ENCODE assay signal across 8 cellular contexts in genomic region chr12:51421266-51421884, GRCh38. TPM values are rescaled to one million over a fixed set of nuclear protein-coding genes. Genes with fewer than 3 reads are reported as not detected.
DNase-seq lines count a peak whose midpoint lies in the region; ATAC-seq and TF ChIP-seq lines count a peak whose summit lies in the region.

No MANE protein-coding gene starts in this region.

- H3K27ac ChIP-seq in effector memory CD4-positive, alpha-beta T cell (ENCODE audit: insufficient read depth, low read length, poor library complexity, severe bottlenecking), result no peak overlapping the region

- H3K4me3 Mint-ChIP-seq in mesothelial cell of epicardium, result no peak overlapping the region

- H3K4me3 ChIP-seq in WI38 (ENCODE audit: low read depth, low read length), result no peak overlapping the region
- no peak overlapping the region for H3K4me3 ChIP-seq in effector memory CD4-positive, alpha-beta T cell (ENCODE audit: insufficient read depth, low read depth, low read length, poor library complexity, severe bottlenecking)

- no peak for ATAC-seq in HG03571 (IDR thresholded peaks at IDR 0.05; ENCODE audit: unreplicated experiment)
- no peak for ATAC-seq in GM19023 (IDR thresholded peaks at IDR 0.05; ENCODE audit: unreplicated experiment)

- H3K9me3 ChIP-seq in effector memory CD4-positive, alpha-beta T cell (ENCODE audit: control insufficient read depth, low read length), result no peaks in the 10 kb centered on the region

- H3K27ac Mint-ChIP-seq in mesothelial cell of epicardium, result no peak overlapping the region

- no peaks in the 10 kb centered on the region for H3K27me3 ChIP-seq in effector memory CD4-positive, alpha-beta T cell (replicated peaks; ENCODE audit: control insufficient read depth, insufficient read depth, low read length, poor library complexity, severe bottlenecking)

- no peaks in the 10 kb centered on the region for H3K9me3 Mint-ChIP-seq in mesothelial cell of epicardium

- H3K36me3 ChIP-seq in effector memory CD4-positive, alpha-beta T cell (ENCODE audit: control insufficient read depth, insufficient read depth, low read length), result no peaks in the 10 kb centered on the region

- peak; percentile 62 for TF ChIP-seq CTCF in WI38 (IDR thresholded peaks at IDR 0.05; ENCODE audit: low read depth, low read length)
- peak; percentile 45 for TF ChIP-seq CTCF in mesothelial cell of epicardium (IDR thresholded peaks at IDR 0.05; ENCODE audit: unreplicated experiment)

- DNase-seq in AML-193 (lab: John Stamatoyannopoulos, UW) (peak; percentile 60 to 64), GM19238 (ENCODE audit: insufficient read length, low spot score) (peak; percentile 22), NCI-H2171 (lab: John Stamatoyannopoulos, UW) (peak; percentile 58), mesothelial cell of epicardium (ENCODE audit: low spot score in 2 of 2, unreplicated experiment in 2 of 2) (no peak)
- peak in 2 of 3 donors; percentile 8 to 14 for DNase-seq in effector memory CD4-positive, alpha-beta T cell

- H3K4me1 Mint-ChIP-seq in mesothelial cell of epicardium, result peaks cover 31% of the 10 kb centered on the region

- no peaks in the 10 kb centered on the region for H3K27me3 Mint-ChIP-seq in mesothelial cell of epicardium (ENCODE audit: low read depth)

- peaks cover 2% of the 10 kb centered on the region for H3K4me1 ChIP-seq in effector memory CD4-positive, alpha-beta T cell (ENCODE audit: control insufficient read depth, insufficient read depth, low read length, poor library complexity, severe bottlenecking)

- H3K36me3 Mint-ChIP-seq in mesothelial cell of epicardium, result no peaks in the 10 kb centered on the region

RNA-seq across cellular contexts. Expression of gene SLC4A8, which starts 3.3 kb away (rescaled TPM):
- 17.5 to 21.2 TPM (median 17.6 TPM) in 3 replicates for total RNA-seq in mesothelial cell of epicardium

RNA-seq across cellular contexts. Expression of gene GALNT6, which starts 30.2 kb away (rescaled TPM):
- total RNA-seq in mesothelial cell of epicardium, result 12.8 to 14.3 TPM (median 13.8 TPM) in 3 replicates

Comparison
In these comparisons a context has a peak if more than half of its experiments do, and no peak if none do; other contexts are left out.
1. DNase-seq: peak in AML-193 (2 of 2), GM19238 (single experiment), NCI-H2171 (single experiment) and effector memory CD4-positive, alpha-beta T cell (2 of 3); none in mesothelial cell of epicardium (0 of 2).